1 cellular context compared by ENCODE assay signal in genomic region chr11:60280412-60280811, GRCh38.
TF ChIP-seq lines count a peak whose summit lies in the region.

TSS of gene MS4A4A (plus strand) at chr11:60280666. CDS start at chr11:60280676, 10 bp downstream.

TF ChIP-seq in K562, 482 proteins besides CTCF, POLR2A, EP300 and RAD21 (continued from another document):
- no peak for TF ChIP-seq MNT (conservative IDR thresholded peaks at IDR 0.05)
